ENCODE assay signal across 8 cellular contexts in genomic region chr1:203512830-203513578, GRCh38.
DNase-seq lines count a peak whose midpoint lies in the region; ATAC-seq and TF ChIP-seq lines count a peak whose summit lies in the region.

No MANE protein-coding gene starts in this region.

- peak overlapping the region; percentile 36 for H3K4me2 ChIP-seq in OCI-LY3 (ENCODE audit: low read length)

- DNase-seq in GM04504 (ENCODE audit: low read depth) (peak; percentile 92), amniotic stem cell (lab: John Stamatoyannopoulos, UW) (peak; percentile 89), iPS-NIHi11 (ENCODE audit: low spot score) (peak; percentile 42), NCI-H2029 treated with DMSO at 0.1 percent for 48 hours (lab: John Stamatoyannopoulos, UW) (no peak), NCI-H774 (lab: John Stamatoyannopoulos, UW) (no peak)
- DNase-seq in stimulated activated CD4-positive, alpha-beta T cell treated with anti-CD3 and anti-CD28 coated beads, Interleukin-4, amount 100 ng/mL, for 1 hour = peak; percentile 43

- H3K27ac ChIP-seq in OCI-LY3 (ENCODE audit: low read length) = peak overlapping the region; percentile 19

- H3K4me1 ChIP-seq in OCI-LY3 (ENCODE audit: low read length) = peaks cover 18% of the 10 kb centered on the region

- H3K9me3 ChIP-seq in OCI-LY3 (ENCODE audit: insufficient read depth, low read length) = no peaks in the 10 kb centered on the region

- no peaks in the 10 kb centered on the region for H4K20me1 ChIP-seq in OCI-LY3 (ENCODE audit: insufficient read depth, low read length)

- H2AFZ ChIP-seq in OCI-LY3 (ENCODE audit: low read depth, low read length) = peak overlapping the region; percentile 32; the same call in 1 of the 2 replicates

- no peak overlapping the region for H3K4me3 ChIP-seq in OCI-LY3 (ENCODE audit: low read length)

- no peak for ATAC-seq in GM18870 (IDR thresholded peaks at IDR 0.05; ENCODE audit: unreplicated experiment)

- H3K79me2 ChIP-seq in OCI-LY3 (ENCODE audit: low read length) = no peaks in the 10 kb centered on the region

- no peak for TF ChIP-seq CTCF in OCI-LY3 (IDR thresholded peaks at IDR 0.05; ENCODE audit: low read depth, low read length)

- no peak overlapping the region for H3K9ac ChIP-seq in OCI-LY3 (ENCODE audit: low read length)

- H3K27me3 ChIP-seq in OCI-LY3 (ENCODE audit: low read depth, low read length) = no peaks in the 10 kb centered on the region

- H3K36me3 ChIP-seq in OCI-LY3 (replicated peaks; ENCODE audit: low read depth, low read length) = no peaks in the 10 kb centered on the region

Comparison
In these comparisons a context has a peak if more than half of its experiments do, and no peak if none do; other contexts are left out.
1. DNase-seq: peak in GM04504 (single experiment), amniotic stem cell (single experiment), iPS-NIHi11 (single experiment) and stimulated activated CD4-positive, alpha-beta T cell treated with anti-CD3 and anti-CD28 coated beads, Interleukin-4, amount 100 ng/mL, for 1 hour (single experiment); none in NCI-H2029 treated with DMSO at 0.1 percent for 48 hours (single experiment) and NCI-H774 (single experiment).